ENCODE assay signal across 28 cellular contexts in the genomic region with DNA sequence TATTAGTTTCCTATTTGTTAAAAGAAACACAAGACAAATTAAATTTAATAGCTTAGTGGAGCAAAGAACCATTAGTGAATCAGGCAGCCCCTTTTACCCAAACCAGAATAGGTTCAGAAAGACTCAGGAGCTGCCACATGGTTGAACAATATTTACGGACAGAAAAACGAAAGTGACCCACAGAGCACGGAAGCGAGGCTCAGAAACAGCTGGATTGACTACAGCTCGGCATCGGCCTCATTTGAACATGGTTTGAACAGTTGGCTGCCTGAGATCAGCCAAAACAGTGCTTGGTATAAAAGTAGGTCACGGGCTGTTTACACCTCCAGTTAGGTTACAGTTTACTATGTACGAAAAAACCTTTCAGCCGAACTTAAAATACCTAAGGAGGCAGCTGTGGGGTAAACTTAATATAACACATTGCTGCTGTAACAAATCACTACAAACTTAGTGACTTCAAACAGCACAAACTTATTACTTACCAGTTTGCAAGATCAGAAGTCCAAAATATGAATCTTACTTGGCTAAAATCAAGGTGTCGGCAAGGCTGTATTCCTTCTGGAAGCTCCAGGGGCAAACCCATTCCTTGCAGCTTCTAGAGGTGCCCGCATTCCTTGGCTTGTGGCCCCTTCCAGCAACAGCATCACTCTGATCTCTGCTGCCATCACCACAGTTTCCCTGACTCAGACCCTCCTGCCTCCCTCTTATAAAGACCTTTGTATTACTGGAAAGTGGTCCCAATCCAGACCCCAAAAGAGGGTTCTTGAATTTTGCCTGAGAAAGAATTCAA. TPM values are rescaled to one million over a fixed set of nuclear protein-coding genes. Genes with fewer than 3 reads are reported as not detected.
"Had no signal": no experiment of that assay in that cellular context is flagged by ENCODE, and none has a peak within 500 bp of the region (broad histone marks: within the 10 kb centered on the region; RNA-seq: fewer than 3 reads in every experiment).

No MANE protein-coding gene starts in this region.

- H3K27me3 ChIP-seq: ascending aorta, body of pancreas, MG63, Peyer's patch had no signal

- H3K36me3 Mint-ChIP-seq: activated CD4-positive, alpha-beta memory T cell treated with anti-CD3 and anti-CD28 coated beads for 36 hours; activated naive CD4-positive, alpha-beta T cell treated with anti-CD3 and anti-CD28 coated beads, Interleukin-2, amount 50 U/mL, for 72 hours; IgD-negative memory B cell had no signal

- FAIRE-seq: bronchial epithelial cell had no signal

- DNase-seq: activated CD4-positive, alpha-beta memory T cell treated with anti-CD3 and anti-CD28 coated beads for 36 hours; activated CD4-positive, alpha-beta T cell treated with anti-CD3 and anti-CD28 coated beads, Interleukin-2, amount 10 ng/mL, durations not matched to agents 7 days and 5 days; activated CD4-positive, CD25-positive, alpha-beta regulatory T cell; activated CD8-positive, alpha-beta memory T cell treated with anti-CD3 and anti-CD28 coated beads for 24 hours; activated effector memory CD4-positive, alpha-beta T cell treated with anti-CD3 and anti-CD28 coated beads, Interleukin-2, amount 50 U/mL, for 16 hours; activated naive CD4-positive, alpha-beta T cell treated with Interleukin-2 at 50 U/mL for 16 hours; activated naive CD8-positive, alpha-beta T cell treated with anti-CD3 and anti-CD28 coated beads, Interleukin-2, amount 50 U/mL, for 24 hours; activated T-cell treated with anti-CD3 and anti-CD28 coated beads, Interleukin-2, amount 50 U/mL, for 4 hours; amniotic stem cell; body of pancreas; central memory CD4-positive, alpha-beta T cell; MG63; NCI-H1105; NCI-H1436; NCI-H1694 treated with DMSO at 0.1 percent for 48 hours; NCI-H2029 treated with DMSO at 0.1 percent for 48 hours; NCI-H345; NCI-H510A treated with DMSO at 0.1 percent for 48 hours; NCI-H69; Peyer's patch; SHP77 treated with DMSO at 0.1 percent for 48 hours had no signal

- H3K4me1 ChIP-seq: ascending aorta, body of pancreas had no signal

- H3K9me3 ChIP-seq: ascending aorta, body of pancreas, MG63, Peyer's patch had no signal

- H3K4me3 Mint-ChIP-seq: activated CD4-positive, alpha-beta memory T cell treated with anti-CD3 and anti-CD28 coated beads for 36 hours; activated CD4-positive, alpha-beta T cell treated with anti-CD3 and anti-CD28 coated beads, Interleukin-2, amount 10 ng/mL, durations not matched to agents 7 days and 5 days; activated naive CD8-positive, alpha-beta T cell treated with anti-CD3 and anti-CD28 coated beads, Interleukin-2, amount 50 U/mL, for 24 hours; activated T-cell treated with anti-CD3 and anti-CD28 coated beads, Interleukin-2, amount 50 U/mL, for 4 hours; IgD-negative memory B cell; T-helper 1 cell treated with Interleukin-12 subunit alpha and Interleukin-12 subunit beta and Interleukin-4 antibody, amounts not matched to agents 30 μg/mL and 1 μg/mL, for 36 hours had no signal

- H3K27ac ChIP-seq: ascending aorta, body of pancreas, Peyer's patch had no signal

- H3K4me1 Mint-ChIP-seq: activated CD4-positive, alpha-beta T cell treated with anti-CD3 and anti-CD28 coated beads, Interleukin-2, amount 10 ng/mL, durations not matched to agents 7 days and 5 days; activated naive CD8-positive, alpha-beta T cell treated with anti-CD3 and anti-CD28 coated beads, Interleukin-2, amount 50 U/mL, for 24 hours had no signal

- H3K36me3 ChIP-seq: ascending aorta, MG63, Peyer's patch had no signal

- H3K9me3 Mint-ChIP-seq: activated CD4-positive, alpha-beta memory T cell treated with anti-CD3 and anti-CD28 coated beads for 36 hours; activated naive CD4-positive, alpha-beta T cell treated with anti-CD3 and anti-CD28 coated beads, Interleukin-2, amount 50 U/mL, for 72 hours; activated naive CD8-positive, alpha-beta T cell treated with anti-CD3 and anti-CD28 coated beads, Interleukin-2, amount 50 U/mL, for 24 hours; T-helper 1 cell treated with Interleukin-12 subunit alpha and Interleukin-12 subunit beta and Interleukin-4 antibody, amounts not matched to agents 30 μg/mL and 1 μg/mL, for 36 hours had no signal

- H3K27ac Mint-ChIP-seq: activated CD4-positive, alpha-beta memory T cell treated with anti-CD3 and anti-CD28 coated beads for 36 hours; activated CD4-positive, alpha-beta T cell treated with anti-CD3 and anti-CD28 coated beads, Interleukin-2, amount 10 ng/mL, durations not matched to agents 7 days and 5 days; activated naive CD4-positive, alpha-beta T cell treated with anti-CD3 and anti-CD28 coated beads, Interleukin-2, amount 50 U/mL, for 72 hours; activated naive CD8-positive, alpha-beta T cell treated with anti-CD3 and anti-CD28 coated beads, Interleukin-2, amount 50 U/mL, for 24 hours; IgD-negative memory B cell; T-helper 1 cell treated with Interleukin-12 subunit alpha and Interleukin-12 subunit beta and Interleukin-4 antibody, amounts not matched to agents 30 μg/mL and 1 μg/mL, for 36 hours had no signal

- ATAC-seq: activated naive CD4-positive, alpha-beta T cell treated with anti-CD3 and anti-CD28 coated beads, Interleukin-2, amount 50 U/mL, for 72 hours; activated naive CD8-positive, alpha-beta T cell treated with anti-CD3 and anti-CD28 coated beads, Interleukin-2, amount 50 U/mL, for 24 hours; activated T-cell treated with anti-CD3 and anti-CD28 coated beads, Interleukin-2, amount 50 U/mL, for 4 hours; body of pancreas had no signal

- H3K4me3 ChIP-seq: ascending aorta, body of pancreas, MG63, Peyer's patch had no signal

RNA-seq across cellular contexts. Expression of a gene that starts 11.8 kb away (rescaled TPM):
- total RNA-seq: ascending aorta, body of pancreas, bronchial epithelial cell, Peyer's patch, SK-MEL-5 had no signal

RNA-seq across cellular contexts. Expression of a gene that starts 52.2 kb away (rescaled TPM):
- total RNA-seq: activated CD4-positive, alpha-beta memory T cell treated with anti-CD3 and anti-CD28 coated beads for 36 hours; activated naive CD4-positive, alpha-beta T cell treated with anti-CD3 and anti-CD28 coated beads, Interleukin-2, amount 50 U/mL, for 72 hours; activated T-cell treated with anti-CD3 and anti-CD28 coated beads, Interleukin-2, amount 50 U/mL, for 4 hours; ascending aorta; body of pancreas; bronchial epithelial cell; OCI-LY7; Peyer's patch; SK-MEL-5 had no signal
- polyA plus RNA-seq: IgD-negative memory B cell had no signal
